ENCODE assay signal across 18 cellular contexts in the genomic region with DNA sequence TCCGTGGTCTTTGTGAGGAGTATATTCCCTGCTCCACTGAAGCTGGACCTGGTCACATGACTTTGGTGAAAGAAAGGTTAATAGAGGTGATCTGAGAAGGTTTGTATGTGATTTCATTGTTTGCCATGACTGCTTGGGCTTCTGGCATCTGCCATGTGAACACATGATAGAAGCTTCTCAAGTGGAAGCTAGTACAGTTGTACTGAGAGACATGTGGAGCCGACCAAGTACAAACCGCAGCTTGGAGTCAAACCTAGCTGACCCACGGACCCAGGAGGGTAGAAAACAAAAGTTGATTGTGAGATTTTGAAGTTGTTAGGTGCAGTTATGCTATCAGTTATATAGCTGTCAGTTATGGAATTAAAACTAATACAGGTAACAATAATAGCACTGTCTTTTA.
A peak's percentile ranks its signal among the peaks of the same experiment; 100 is the strongest.
DNase-seq lines count a peak whose midpoint lies in the region; ATAC-seq, FAIRE-seq and TF ChIP-seq lines count a peak whose summit lies in the region.
"Had no signal": no experiment of that assay in that cellular context is flagged by ENCODE, and none has a peak within 500 bp of the region (broad histone marks: within the 10 kb centered on the region; RNA-seq: fewer than 3 reads in every experiment).

No MANE protein-coding gene starts in this region.

- no peaks in the 10 kb centered on the region for H3F3A ChIP-seq in GM23338 (replicated peaks; ENCODE audit: low read depth)

- no peaks in the 10 kb centered on the region; the same call in 1 of the 2 replicates for H3K9me2 ChIP-seq in GM23338 (ENCODE audit: insufficient read depth)

- H3K79me2 ChIP-seq in GM23338 (replicated peaks; ENCODE audit: insufficient read depth) (no peaks in the 10 kb centered on the region), H9 (ENCODE audit: insufficient read depth, low read length) (no peaks in the 10 kb centered on the region; the same call in 1 of the 2 replicates), H1 (ENCODE audit: control insufficient read depth in 1 of 2, insufficient read depth in 2 of 2, low read length in 2 of 2) (no peaks in the 10 kb centered on the region)

- H3K18ac ChIP-seq in H9 (ENCODE audit: insufficient read length, low read depth, low read length) (no peak overlapping the region), H1 (ENCODE audit: extremely low read depth, low read length) (no peak overlapping the region)

- H3K4me2 ChIP-seq in GM23338 (no peak overlapping the region), H9 (ENCODE audit: insufficient read depth, insufficient read length, low read length) (no peak overlapping the region), H1 (ENCODE audit: insufficient read depth in 1 of 2, low read depth in 2 of 2, low read length in 2 of 2) (no peak overlapping the region)

- ATAC-seq in Right ventricle myocardium superior (ENCODE audit: poor library complexity) (peak; percentile 78), GM23338 (no peak)

- no peak overlapping the region for H3K4me3 Mint-ChIP-seq in GM23338
- H3K4me3 Mint-ChIP-seq in H9: no peak overlapping the region
- no peak overlapping the region for H3K4me3 Mint-ChIP-seq in activated CD4-positive, alpha-beta memory T cell treated with anti-CD3 and anti-CD28 coated beads, Interleukin-2, amount 10 ng/mL, durations not matched to agents 7 days and 5 days
- H3K4me3 Mint-ChIP-seq: CD4-positive, alpha-beta memory T cell had no signal

- H3K36me3 Mint-ChIP-seq in GM23338 (ENCODE audit: low read depth): 0 out of 3 replicates have a peak, but pooled peaks cover 3% of the 10 kb centered on the region
- H3K36me3 Mint-ChIP-seq in H9 (ENCODE audit: insufficient read depth in 1 of 3, low read depth in 3 of 3): peaks cover 0 to 10% (median 3%) of the 10 kb centered on the region in 3 experiments; a peak in 3 of 7 replicates
- H3K36me3 Mint-ChIP-seq in activated CD4-positive, alpha-beta memory T cell treated with anti-CD3 and anti-CD28 coated beads, Interleukin-2, amount 10 ng/mL, durations not matched to agents 7 days and 5 days (ENCODE audit: low read depth): no peaks in the 10 kb centered on the region
- H3K36me3 Mint-ChIP-seq: CD4-positive, alpha-beta memory T cell had no signal

- H3K56ac ChIP-seq in H9 (ENCODE audit: insufficient read length, low read depth, low read length) (no peak overlapping the region), H1 (replicated peaks; ENCODE audit: insufficient read length, low read depth, low read length) (no peak overlapping the region)

- H3K9ac ChIP-seq in H9 (ENCODE audit: extremely low read depth, insufficient read length, low read length) (no peak overlapping the region), H1 (replicated peaks in 1 of 4; ENCODE audit: extremely low read depth in 1 of 4, low read depth in 3 of 4, low read length in 3 of 4) (no peak overlapping the region)
- H3K9ac ChIP-seq: GM23248 had no signal

- TF ChIP-seq EP300 in H1 (IDR thresholded peaks at IDR 0.05; ENCODE audit: borderline replicate concordance in 1 of 2, low read depth in 2 of 2, low read length in 2 of 2): no peak

- POLR2A ChIA-PET in H1 (lab: Charles Lee; ENCODE audit: partially characterized antibody): no interaction called here
- POLR2A ChIA-PET in activated CD4-positive, alpha-beta memory T cell treated with anti-CD3 and anti-CD28 coated beads, Interleukin-2, amount 10 ng/mL, durations not matched to agents 7 days and 5 days (lab: Charles Lee): no interaction called here

- H3T11ph ChIP-seq in H9 (ENCODE audit: low read length): no peak overlapping the region

- H3K4me3 ChIP-seq in GM23338 (no peak overlapping the region), H1 (ENCODE audit: extremely low read depth in 1 of 4, insufficient read depth in 2 of 4, low read depth in 3 of 4, low read length in 4 of 4) (no peak overlapping the region)
- H3K4me3 ChIP-seq: GM23248 had no signal

- H3K27me3 ChIP-seq in GM23338 (ENCODE audit: insufficient read depth) (no peaks in the 10 kb centered on the region), H9 (ENCODE audit: insufficient read depth, low read length) (no peaks in the 10 kb centered on the region), H1 (replicated peaks in 1 of 4; ENCODE audit: control insufficient read depth in 3 of 4, extremely low read depth in 1 of 4, insufficient read depth in 3 of 4, low read length in 3 of 4) (no peaks in the 10 kb centered on the region)

- H2BK120ac ChIP-seq in H9 (ENCODE audit: low read depth, low read length, poor library complexity, severe bottlenecking): no peak overlapping the region
- no peak overlapping the region for H2BK120ac ChIP-seq in H1 (replicated peaks; ENCODE audit: low read depth, low read length)

- H2BK5ac ChIP-seq in H9 (ENCODE audit: insufficient read length, low read length): no peak overlapping the region
- H2BK5ac ChIP-seq in H1 (ENCODE audit: low read depth, low read length): no peak overlapping the region

- H3K14ac ChIP-seq in H9 (ENCODE audit: insufficient read depth, low read length) (peak overlapping the region; percentile 57; the same call in 1 of the 2 replicates), H1 (ENCODE audit: insufficient read length) (no peak overlapping the region)

- H3K4me1 Mint-ChIP-seq in GM23338: peaks cover 12% of the 10 kb centered on the region; the same call in 2 of the 3 replicates
- H3K4me1 Mint-ChIP-seq in H9: peaks cover 14 to 21% of the 10 kb centered on the region in 2 experiments
- H3K4me1 Mint-ChIP-seq in activated CD4-positive, alpha-beta memory T cell treated with anti-CD3 and anti-CD28 coated beads, Interleukin-2, amount 10 ng/mL, durations not matched to agents 7 days and 5 days: no peaks in the 10 kb centered on the region
- H3K4me1 Mint-ChIP-seq: CD4-positive, alpha-beta memory T cell had no signal

- no peaks in the 10 kb centered on the region for H3K79me1 ChIP-seq in H9 (ENCODE audit: insufficient read depth, low read depth, low read length, poor library complexity, severe bottlenecking)
- H3K79me1 ChIP-seq in H1 (ENCODE audit: low read depth, low read length): no peaks in the 10 kb centered on the region

- TF ChIP-seq POLR2A in H1 (IDR thresholded peaks at IDR 0.05; ENCODE audit: control extremely low read depth in 1 of 2, low read depth in 2 of 2, low read length in 2 of 2): no peak

- H3K27ac ChIP-seq in GM23338 (ENCODE audit: low read depth) (no peak overlapping the region), H9 (ENCODE audit: insufficient read length, low read depth, low read length) (no peak overlapping the region), H1 (ENCODE audit: low read depth, low read length) (no peak overlapping the region)
- H3K27ac ChIP-seq: GM23248 had no signal

- TF ChIP-seq CTCF in GM23338 (conservative IDR thresholded peaks at IDR 0.05; ENCODE audit: low read depth in 2 of 2) (no peak), H9 (conservative IDR thresholded peaks at IDR 0.05) (no peak), H1 (IDR thresholded peaks at IDR 0.05; ENCODE audit: control extremely low read depth in 1 of 3, insufficient read depth in 1 of 3, low read depth in 1 of 3, low read length in 3 of 3) (no peak)

- H2AFZ ChIP-seq in GM23338 (peak overlapping the region; percentile 28), H9 (ENCODE audit: low read length) (peak overlapping the region; percentile 42), H1 (ENCODE audit: low read length) (no peak overlapping the region)
- H2AFZ ChIP-seq: GM23248 had no signal

- H4K91ac ChIP-seq in H9 (ENCODE audit: insufficient read length, low read depth, low read length) (no peak overlapping the region), H1 (replicated peaks; ENCODE audit: insufficient read length, low read length) (no peak overlapping the region)

- CTCF ChIA-PET in H1 (lab: Charles Lee; ENCODE audit: partially characterized antibody): interaction anchor here (0.7 kb wide), 1 partner anchor 42 kb away, joined by 3 read pairs; no protein-coding TSS in a partner anchor
- CTCF ChIA-PET in activated CD4-positive, alpha-beta memory T cell treated with anti-CD3 and anti-CD28 coated beads, Interleukin-2, amount 10 ng/mL, durations not matched to agents 7 days and 5 days (lab: Charles Lee): no interaction called here

- H3K27ac Mint-ChIP-seq in GM23338 (no peak overlapping the region), H9 (no peak overlapping the region)
- H3K27ac Mint-ChIP-seq in activated CD4-positive, alpha-beta memory T cell treated with anti-CD3 and anti-CD28 coated beads, Interleukin-2, amount 10 ng/mL, durations not matched to agents 7 days and 5 days: no peak overlapping the region
- H3K27ac Mint-ChIP-seq: CD4-positive, alpha-beta memory T cell had no signal

- H3K4ac ChIP-seq in H9 (ENCODE audit: low read depth, low read length) (no peak overlapping the region), H1 (replicated peaks; ENCODE audit: insufficient read length, low read depth, low read length) (no peak overlapping the region)

- H2BK12ac ChIP-seq in H9 (ENCODE audit: insufficient read length, low read depth, low read length) (peak overlapping the region; percentile 20), H1 (ENCODE audit: low read depth, low read length) (no peak overlapping the region)

- H4K8ac ChIP-seq in H9 (replicated peaks; ENCODE audit: insufficient read length, low read depth, low read length) (no peak overlapping the region), H1 (ENCODE audit: extremely low read depth, insufficient read depth, low read length) (no peak overlapping the region)

- H3K36me3 ChIP-seq in GM23338 (ENCODE audit: insufficient read depth): 0 out of 2 replicates have a peak, but pooled peaks cover 4% of the 10 kb centered on the region
- no peaks in the 10 kb centered on the region for H3K36me3 ChIP-seq in H1 (ENCODE audit: control insufficient read depth in 2 of 4, insufficient read depth in 4 of 4, low read length in 3 of 4)

- H2BK20ac ChIP-seq in H9 (ENCODE audit: low read depth, low read length, poor library complexity, severe bottlenecking) (no peak overlapping the region), H1 (ENCODE audit: low read length) (no peak overlapping the region)

- H3K9me3 Mint-ChIP-seq in GM23338 (peaks cover 25% of the 10 kb centered on the region; the same call in 2 of the 3 replicates), H9 (peaks cover 21 to 23% of the 10 kb centered on the region in 2 experiments)
- peaks cover 1% of the 10 kb centered on the region for H3K9me3 Mint-ChIP-seq in activated CD4-positive, alpha-beta memory T cell treated with anti-CD3 and anti-CD28 coated beads, Interleukin-2, amount 10 ng/mL, durations not matched to agents 7 days and 5 days

- H3K23me2 ChIP-seq in H9 (ENCODE audit: insufficient read length, low read depth, low read length, poor library complexity, severe bottlenecking): no peaks in the 10 kb centered on the region
- H3K23me2 ChIP-seq in H1 (ENCODE audit: low read depth, low read length): no peaks in the 10 kb centered on the region

- WGBS in H9 (ENCODE audit: extremely low coverage, insufficient read length, low lambda C conversion rate): no CpG with 5 or more reads among the region's 4 CpGs
- WGBS in H1 (ENCODE audit: extremely low coverage in 1 of 2, insufficient coverage in 1 of 2, insufficient read length in 1 of 2, insufficient replicate concordance in 2 of 2, low coverage in 1 of 2, low lambda C conversion rate in 2 of 2, missing lambda C conversion rate in 1 of 2), 2 experiments: 80% methylated on average over 4 of the region's 4 CpGs; no CpG with 5 or more reads in 1 of the 2 experiments

- no peak overlapping the region for H4K5ac ChIP-seq in H9 (ENCODE audit: insufficient read length, low read depth, low read length)
- no peak overlapping the region for H4K5ac ChIP-seq in H1 (ENCODE audit: insufficient read length, low read depth, low read length)

- no peak for TF ChIP-seq RAD21 in H1 (IDR thresholded peaks at IDR 0.05 in 1 of 2, conservative IDR thresholded peaks at IDR 0.05 in 1 of 2; ENCODE audit: low read depth in 2 of 2, low read length in 2 of 2)

- H3K23ac ChIP-seq in H9 (ENCODE audit: insufficient read length, low read depth, low read length): no peak overlapping the region
- no peak overlapping the region for H3K23ac ChIP-seq in H1 (ENCODE audit: insufficient read length)

- H2BK15ac ChIP-seq in H9 (ENCODE audit: low read depth, low read length): no peak overlapping the region; the same call in 1 of the 2 replicates
- no peak overlapping the region for H2BK15ac ChIP-seq in H1 (ENCODE audit: low read length)

- FAIRE-seq in H1 (lab: Jason Lieb, UNC): peak; percentile 7
- FAIRE-seq: GM12891, GM19239, H54 had no signal

- H3K9me3 ChIP-seq in H9 (ENCODE audit: control insufficient read depth, low read depth, low read length) (no peaks in the 10 kb centered on the region), H1 (ENCODE audit: insufficient read depth in 2 of 2, low read depth in 1 of 2, low read length in 1 of 2) (no peaks in the 10 kb centered on the region)

- H2AK5ac ChIP-seq in H9 (ENCODE audit: insufficient read length, low read length): peak overlapping the region; percentile 89
- H2AK5ac ChIP-seq in H1 (ENCODE audit: low read depth, low read length): no peak overlapping the region

- no peaks in the 10 kb centered on the region for H3K4me1 ChIP-seq in GM23338 (ENCODE audit: insufficient read depth)
- H3K4me1 ChIP-seq in H9 (ENCODE audit: insufficient read depth, low read length): peaks cover 3% of the 10 kb centered on the region; the same call in 1 of the 2 replicates
- H3K4me1 ChIP-seq in H1 (replicated peaks in 1 of 4; ENCODE audit: control insufficient read depth in 3 of 4, insufficient read depth in 4 of 4, low read length in 3 of 4): peaks cover 0 to 6% (median 2%) of the 10 kb centered on the region in 4 experiments; a peak in 1 of 7 replicates

- no peaks in the 10 kb centered on the region for H3K27me3 Mint-ChIP-seq in GM23338 (ENCODE audit: insufficient read depth, low read depth, poor library complexity)
- no peaks in the 10 kb centered on the region for H3K27me3 Mint-ChIP-seq in H9 (ENCODE audit: low read depth)
- peaks cover 11% of the 10 kb centered on the region for H3K27me3 Mint-ChIP-seq in activated CD4-positive, alpha-beta memory T cell treated with anti-CD3 and anti-CD28 coated beads, Interleukin-2, amount 10 ng/mL, durations not matched to agents 7 days and 5 days

- intact Hi-C loops in Right ventricle myocardium superior (cut with DNase I): no loop called here
- intact Hi-C loops in cardiac septum (cut with DNase I): no loop called here

- DNase-seq in Right ventricle myocardium superior (no peak), cardiac septum (ENCODE audit: low spot score) (no peak), GM23338 (ENCODE audit: low spot score) (no peak), H9 (no peak), H1 (ENCODE audit: low read depth in 1 of 2, low spot score in 2 of 2) (no peak)
- DNase-seq in activated CD4-positive, alpha-beta memory T cell treated with anti-CD3 and anti-CD28 coated beads, Interleukin-2, amount 10 ng/mL, durations not matched to agents 7 days and 5 days: no peak
- DNase-seq: C1 segment of cervical spinal cord; Calu3; CD4-positive, alpha-beta memory T cell; COR-L47; DMS53; DMS79 treated with DMSO at 0.1 percent for 48 hours; GF-D8; GM23248; HCEC 1CT had no signal

- H4K20me1 ChIP-seq in GM23338 (replicated peaks; ENCODE audit: insufficient read depth) (no peaks in the 10 kb centered on the region), H9 (ENCODE audit: control insufficient read depth, insufficient read depth, insufficient read length) (no peaks in the 10 kb centered on the region), H1 (replicated peaks in 1 of 2; ENCODE audit: control insufficient read depth in 1 of 2, insufficient read depth in 2 of 2, low read length in 2 of 2) (no peaks in the 10 kb centered on the region)
